ENCODE assay signal across 1 cellular context in the genomic region with DNA sequence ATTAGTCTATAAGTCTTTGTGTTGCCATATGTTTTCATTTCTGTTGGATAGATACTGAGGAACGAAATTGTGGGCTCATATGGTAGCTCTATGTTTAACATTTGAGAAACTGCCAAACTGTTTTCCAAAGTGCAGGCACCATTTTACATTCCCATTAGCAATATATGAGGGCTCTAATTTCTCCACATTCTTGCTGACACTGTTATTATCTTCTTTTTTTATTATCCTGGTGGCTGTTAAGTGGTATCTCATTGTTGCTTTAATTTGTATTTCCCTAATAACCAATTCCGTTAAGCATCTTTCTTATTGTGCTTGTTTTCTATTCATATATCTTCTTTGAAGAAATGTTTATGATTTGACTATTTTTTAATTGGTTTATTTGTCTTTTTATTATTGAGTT.
TF ChIP-seq lines count a peak whose summit lies in the region.

No MANE protein-coding gene starts in this region.

TF ChIP-seq in WTC11, 78 proteins besides CTCF, POLR2A, EP300 and RAD21 (continued from another document):
- TF ChIP-seq, protein P1, sequence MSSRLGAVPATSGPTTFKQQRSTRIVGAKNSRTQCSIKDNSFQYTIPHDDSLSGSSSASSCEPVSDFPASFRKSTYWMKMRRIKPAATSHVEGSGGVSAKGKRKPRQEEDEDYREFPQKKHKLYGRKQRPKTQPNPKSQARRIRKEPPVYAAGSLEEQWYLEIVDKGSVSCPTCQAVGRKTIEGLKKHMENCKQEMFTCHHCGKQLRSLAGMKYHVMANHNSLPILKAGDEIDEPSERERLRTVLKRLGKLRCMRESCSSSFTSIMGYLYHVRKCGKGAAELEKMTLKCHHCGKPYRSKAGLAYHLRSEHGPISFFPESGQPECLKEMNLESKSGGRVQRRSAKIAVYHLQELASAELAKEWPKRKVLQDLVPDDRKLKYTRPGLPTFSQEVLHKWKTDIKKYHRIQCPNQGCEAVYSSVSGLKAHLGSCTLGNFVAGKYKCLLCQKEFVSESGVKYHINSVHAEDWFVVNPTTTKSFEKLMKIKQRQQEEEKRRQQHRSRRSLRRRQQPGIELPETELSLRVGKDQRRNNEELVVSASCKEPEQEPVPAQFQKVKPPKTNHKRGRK (CRISPR knock-in tag; IDR thresholded peaks at IDR 0.05; ENCODE audit: borderline replicate concordance), result no peak
- TF ChIP-seq NR2C2 (CRISPR knock-in tag; IDR thresholded peaks at IDR 0.05), result no peak
- TF ChIP-seq ZNF416 (CRISPR knock-in tag; IDR thresholded peaks at IDR 0.05), result no peak
- no peak for TF ChIP-seq ZNF263 (CRISPR knock-in tag; IDR thresholded peaks at IDR 0.05; ENCODE audit: low read depth)
- no peak for TF ChIP-seq SP1 (CRISPR knock-in tag; conservative IDR thresholded peaks at IDR 0.05)
- TF ChIP-seq ETV6 (CRISPR knock-in tag; IDR thresholded peaks at IDR 0.05), result no peak
- no peak for TF ChIP-seq CBFB (CRISPR knock-in tag; IDR thresholded peaks at IDR 0.05; ENCODE audit: low read depth)
- TF ChIP-seq TP53 (CRISPR knock-in tag; IDR thresholded peaks at IDR 0.05), result no peak
TF ChIP-seq in WTC11: peak in this region for 0.
